Comparison of ENCODE assay signal across 39 cellular contexts in the genomic region with DNA sequence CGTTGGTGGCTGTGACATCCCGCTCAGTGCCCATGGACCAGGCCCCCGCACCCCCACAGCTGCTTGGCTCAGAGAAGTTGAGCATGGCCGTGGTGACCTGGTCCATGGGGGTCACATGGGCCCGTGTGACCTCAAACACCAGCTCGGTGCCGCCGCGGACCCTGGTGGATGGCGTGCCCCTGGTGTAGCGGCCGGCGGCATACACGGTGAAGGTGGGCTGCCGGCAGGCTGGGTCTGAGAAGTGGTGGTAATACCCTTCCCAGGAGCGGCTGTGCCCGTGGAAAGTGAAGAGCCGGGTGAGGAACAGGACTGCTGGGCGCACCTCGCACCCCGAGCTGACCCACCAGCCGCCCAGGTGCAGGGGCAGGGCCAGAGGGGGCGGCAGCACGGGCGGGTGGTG. TPM values are rescaled to one million over a fixed set of nuclear protein-coding genes. Genes with fewer than 3 reads are reported as not detected.
"Had no signal": no experiment of that assay in that cellular context is flagged by ENCODE, and none has a peak within 500 bp of the region (broad histone marks: within the 10 kb centered on the region; RNA-seq: fewer than 3 reads in every experiment).

No MANE protein-coding gene starts in this region.

- H3K27ac ChIP-seq: ascending aorta, body of pancreas, Peyer's patch, SK-N-MC, WERI-Rb-1 had no signal

- H3K4me3 Mint-ChIP-seq: activated CD4-positive, alpha-beta T cell treated with anti-CD3 and anti-CD28 coated beads, Interleukin-2, amount 10 ng/mL, durations not matched to agents 24 days and 14 days; activated CD8-positive, alpha-beta T cell treated with anti-CD3 and anti-CD28 coated beads for 36 hours; activated naive CD4-positive, alpha-beta T cell treated with anti-CD3 and anti-CD28 coated beads, Interleukin-2, amount 50 U/mL, for 24 hours; activated naive CD8-positive, alpha-beta T cell treated with anti-CD3 and anti-CD28 coated beads, Interleukin-2, amount 10 ng/mL, durations not matched to agents 7 days and 5 days; activated T-cell treated with anti-CD3 and anti-CD28 coated beads, Interleukin-2, amount 50 U/mL, for 72 hours; activated T-helper 17 cell treated with anti-CD3 and anti-CD28 coated beads, Interleukin-2, amount 50 U/mL, for 72 hours had no signal

- H3K27ac Mint-ChIP-seq: activated CD4-positive, alpha-beta T cell treated with anti-CD3 and anti-CD28 coated beads, Interleukin-2, amount 10 ng/mL, durations not matched to agents 24 days and 14 days; activated CD8-positive, alpha-beta T cell treated with anti-CD3 and anti-CD28 coated beads for 36 hours; activated naive CD4-positive, alpha-beta T cell treated with anti-CD3 and anti-CD28 coated beads, Interleukin-2, amount 50 U/mL, for 24 hours; activated naive CD8-positive, alpha-beta T cell treated with anti-CD3 and anti-CD28 coated beads, Interleukin-2, amount 10 ng/mL, durations not matched to agents 7 days and 5 days; activated T-cell treated with anti-CD3 and anti-CD28 coated beads, Interleukin-2, amount 50 U/mL, for 72 hours; activated T-helper 17 cell treated with anti-CD3 and anti-CD28 coated beads, Interleukin-2, amount 50 U/mL, for 72 hours; IgD-negative memory B cell had no signal

- FAIRE-seq: bronchial epithelial cell had no signal

- H3K27me3 ChIP-seq: ascending aorta, body of pancreas, MG63, Peyer's patch had no signal

- H3K36me3 Mint-ChIP-seq: IgD-negative memory B cell had no signal

- H3K9me3 Mint-ChIP-seq: activated CD4-positive, alpha-beta T cell treated with anti-CD3 and anti-CD28 coated beads, Interleukin-2, amount 10 ng/mL, durations not matched to agents 24 days and 14 days; activated CD8-positive, alpha-beta T cell treated with anti-CD3 and anti-CD28 coated beads for 36 hours; activated naive CD4-positive, alpha-beta T cell treated with anti-CD3 and anti-CD28 coated beads, Interleukin-2, amount 50 U/mL, for 24 hours; activated naive CD8-positive, alpha-beta T cell treated with anti-CD3 and anti-CD28 coated beads, Interleukin-2, amount 10 ng/mL, durations not matched to agents 7 days and 5 days; activated T-cell treated with anti-CD3 and anti-CD28 coated beads, Interleukin-2, amount 50 U/mL, for 72 hours; activated T-helper 17 cell treated with anti-CD3 and anti-CD28 coated beads, Interleukin-2, amount 50 U/mL, for 72 hours; IgD-negative memory B cell had no signal

- H3K9me3 ChIP-seq: ascending aorta, body of pancreas, MG63, Peyer's patch had no signal

- H3K4me3 ChIP-seq: ascending aorta, body of pancreas, MG63, Peyer's patch, SK-N-MC had no signal

- DNase-seq: activated CD4-positive, alpha-beta T cell treated with anti-CD3 and anti-CD28 coated beads for 1 hour; activated CD4-positive, alpha-beta T cell treated with anti-CD3 and anti-CD28 coated beads, Interleukin-2, amount 10 ng/mL, durations not matched to agents 24 days and 14 days; activated CD4-positive, alpha-beta T cell treated with anti-CD3 and anti-CD28 coated beads, Interleukin-2, amount 50 U/mL, for 4 hours; activated CD4-positive, CD25-positive, alpha-beta regulatory T cell; activated CD8-positive, alpha-beta T cell treated with anti-CD3 and anti-CD28 coated beads for 36 hours; activated gamma-delta T cell; activated naive CD4-positive, alpha-beta T cell treated with Interleukin-2 at 50 U/mL for 16 hours; activated naive CD8-positive, alpha-beta T cell treated with anti-CD3 and anti-CD28 coated beads, Interleukin-2, amount 10 ng/mL, durations not matched to agents 7 days and 5 days; activated T-cell treated with anti-CD3 and anti-CD28 coated beads, Interleukin-2, amount 50 U/mL, for 1 hour; activated T-cell treated with anti-CD3 and anti-CD28 coated beads, Interleukin-2, amount 50 U/mL, for 72 hours; amygdala; body of pancreas; caudate nucleus; Karpas-422; KBM-7; MG63; NCI-H1048; NCI-H1105 treated with DMSO at 0.1 percent for 48 hours; NCI-H1436; NCI-H1694; NCI-H1930; NCI-H345; NCI-H524 treated with DMSO at 0.1 percent for 48 hours; PC-3; Peyer's patch; Right ventricle myocardium superior; RPMI8226; T1000; WERI-Rb-1 had no signal

- H3K27me3 Mint-ChIP-seq: activated CD4-positive, alpha-beta T cell treated with anti-CD3 and anti-CD28 coated beads, Interleukin-2, amount 10 ng/mL, durations not matched to agents 24 days and 14 days; activated CD8-positive, alpha-beta T cell treated with anti-CD3 and anti-CD28 coated beads for 36 hours; activated naive CD4-positive, alpha-beta T cell treated with anti-CD3 and anti-CD28 coated beads, Interleukin-2, amount 50 U/mL, for 24 hours; activated naive CD8-positive, alpha-beta T cell treated with anti-CD3 and anti-CD28 coated beads, Interleukin-2, amount 10 ng/mL, durations not matched to agents 7 days and 5 days; activated T-helper 17 cell treated with anti-CD3 and anti-CD28 coated beads, Interleukin-2, amount 50 U/mL, for 72 hours had no signal

- H3K36me3 ChIP-seq: Peyer's patch, WERI-Rb-1 had no signal

- H3K4me1 ChIP-seq: ascending aorta, body of pancreas had no signal

- H3K4me1 Mint-ChIP-seq: activated CD4-positive, alpha-beta T cell treated with anti-CD3 and anti-CD28 coated beads, Interleukin-2, amount 10 ng/mL, durations not matched to agents 24 days and 14 days; activated naive CD4-positive, alpha-beta T cell treated with anti-CD3 and anti-CD28 coated beads, Interleukin-2, amount 50 U/mL, for 24 hours; activated T-helper 17 cell treated with anti-CD3 and anti-CD28 coated beads, Interleukin-2, amount 50 U/mL, for 72 hours had no signal

RNA-seq across cellular contexts. Expression of gene APCDD1L, which starts 54.1 kb away (rescaled TPM):
- total RNA-seq: activated CD4-positive, alpha-beta T cell treated with anti-CD3 and anti-CD28 coated beads, Interleukin-2, amount 10 ng/mL, durations not matched to agents 24 days and 14 days; activated CD8-positive, alpha-beta memory T cell treated with anti-CD3 and anti-CD28 coated beads for 36 hours; activated CD8-positive, alpha-beta T cell treated with anti-CD3 and anti-CD28 coated beads for 36 hours; activated naive CD8-positive, alpha-beta T cell treated with anti-CD3 and anti-CD28 coated beads, Interleukin-2, amount 10 ng/mL, durations not matched to agents 7 days and 5 days; activated T-cell treated with anti-CD3 and anti-CD28 coated beads, Interleukin-2, amount 50 U/mL, for 72 hours; activated T-helper 17 cell treated with anti-CD3 and anti-CD28 coated beads, Interleukin-2, amount 50 U/mL, for 72 hours; NCI-H460; Peyer's patch; T-helper 1 cell treated with Interleukin-12 subunit alpha and Interleukin-12 subunit beta and Interleukin-4 antibody, amounts not matched to agents 30 ng/mL and 1 ng/mL, for 36 hours; T-helper 2 cell treated with Interferon-gamma antibody and Interleukin-4, amounts not matched to agents 100 ng/mL and 5 ng/mL, for 36 hours had no signal
